ENCODE assay signal across 11 cellular contexts in the genomic region with DNA sequence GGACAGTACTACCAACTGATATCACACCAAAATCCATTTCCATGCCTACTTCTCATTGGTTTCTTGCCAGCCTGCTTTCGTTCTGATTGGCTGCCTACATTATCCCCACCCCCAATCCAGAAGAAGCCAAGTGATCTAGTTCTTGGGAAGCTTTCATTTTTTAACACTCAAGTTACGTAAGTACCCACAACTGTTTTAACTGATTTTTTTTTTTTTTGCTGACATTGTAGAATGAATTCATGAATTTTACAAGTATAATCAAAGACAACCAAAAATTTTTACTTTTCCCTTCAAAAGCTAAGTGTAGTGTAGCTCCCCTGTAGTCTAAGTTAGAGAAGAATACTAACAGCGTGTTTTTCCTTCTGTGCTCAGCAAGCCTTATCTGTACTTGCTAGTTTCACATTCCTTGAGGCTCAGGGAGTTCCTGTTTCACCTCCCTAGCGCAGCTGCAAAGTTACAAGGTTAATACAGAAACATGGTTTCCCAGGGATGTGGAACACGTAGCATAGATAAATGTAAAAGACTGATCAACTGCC. TPM values are rescaled to one million over a fixed set of nuclear protein-coding genes. Genes with fewer than 3 reads are reported as not detected.
DNase-seq lines count a peak whose midpoint lies in the region; ATAC-seq, FAIRE-seq and TF ChIP-seq lines count a peak whose summit lies in the region.
"Had no signal": no experiment of that assay in that cellular context is flagged by ENCODE, and none has a peak within 500 bp of the region (broad histone marks: within the 10 kb centered on the region; RNA-seq: fewer than 3 reads in every experiment).

A gene with protein sequence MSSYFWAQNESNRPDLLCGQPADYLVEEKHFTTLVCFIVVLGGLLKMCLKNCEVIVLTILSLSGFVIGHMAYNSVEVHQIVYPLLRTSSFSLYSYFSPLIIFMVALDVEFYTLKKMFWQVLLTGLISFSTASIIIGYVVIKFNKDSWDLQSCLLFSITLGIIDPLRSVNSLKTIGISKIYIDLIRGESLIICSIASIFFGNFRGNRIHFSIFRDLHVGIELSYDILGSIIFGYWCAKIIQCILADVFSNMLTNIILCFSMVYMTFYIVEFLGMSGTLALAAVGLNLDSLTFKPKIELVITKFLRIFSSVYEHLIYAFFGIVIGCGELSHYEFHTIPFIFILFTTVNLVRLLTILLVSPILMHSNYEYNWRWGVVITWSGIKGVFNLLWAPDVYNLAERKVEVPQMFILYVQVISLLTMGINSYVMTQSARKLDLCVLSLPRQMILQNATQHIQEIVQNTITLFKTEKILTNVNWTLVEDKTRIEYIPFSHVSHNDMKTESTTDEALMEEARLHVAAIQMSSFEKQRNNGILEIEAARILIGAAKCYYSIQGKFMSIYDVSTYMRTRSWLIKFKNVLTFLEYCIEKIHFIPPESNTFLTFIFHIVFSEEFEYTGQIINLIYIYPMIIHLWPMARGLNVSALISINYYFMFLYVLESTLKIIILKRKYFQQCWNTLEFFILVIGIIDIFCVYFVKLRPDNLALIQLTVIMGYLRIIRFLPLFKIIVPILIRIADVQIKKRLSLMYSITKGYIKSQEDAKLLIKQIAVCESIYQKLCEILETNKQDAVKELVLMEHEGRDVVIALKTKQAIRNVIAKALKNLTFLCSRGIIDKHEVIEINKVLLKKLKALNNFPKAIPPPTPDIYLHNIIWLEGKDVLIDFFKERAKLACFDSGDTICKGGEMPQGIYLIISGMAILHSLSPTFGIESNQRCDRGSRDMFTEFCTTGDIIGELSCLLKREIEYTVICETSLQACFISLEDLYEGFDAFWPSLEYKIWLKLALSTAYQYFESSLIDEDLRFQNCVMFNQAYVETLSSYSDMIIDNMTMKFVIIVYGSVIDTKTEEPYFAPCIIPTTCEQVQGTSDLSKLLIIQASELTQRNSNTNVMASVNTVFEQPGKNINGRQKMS (minus strand): TSS at position 17 of the 536 bp plus-strand sequence. CDS start 1,296 bp downstream, outside the sequence.

- H3K4me2 ChIP-seq in smooth muscle cell, result peak within 1 kb of the TSS; percentile 76

- H3K4me1 Mint-ChIP-seq in MCF 10A (ENCODE audit: insufficient read depth, unreplicated experiment), result peaks cover 7% of the 10 kb centered on the region

- BruUV-seq in MCF 10A (replicated peaks; lab: Mats Ljungman, UMichigan), result no TSS peak

- CTCF ChIA-PET in MCF 10A (lab: Yijun Ruan, JAX), result interaction anchor here (0.5 to 1.2 kb wide), 6 partner anchors 9 to 386 kb away, joined by 3 to 4 read pairs (median 3); no protein-coding TSS in a partner anchor

- no peaks in the 10 kb centered on the region for H3K27me3 Mint-ChIP-seq in MCF 10A (ENCODE audit: insufficient read depth, unreplicated experiment)

- intact Hi-C loops in MCF 10A (cut with micrococcal nuclease) (no loop called here), kidney (cut with DNase I) (no loop called here), tibial artery (cut with DNase I; ENCODE audit: low total_unique reads) (no loop called here)

- 38% methylated on average over 5 of the region's 5 CpGs for WGBS in smooth muscle cell (ENCODE audit: low lambda C conversion rate)

- H3F3A ChIP-seq in smooth muscle cell (ENCODE audit: low read depth), result no peaks in the 10 kb centered on the region

- H3K4me3 ChIP-seq in kidney (ENCODE audit: low read length in 2 of 2) (peak within 1 kb of the TSS; percentile 29 to 47), smooth muscle cell (peak within 1 kb of the TSS; percentile 36), tibial artery (peak within 1 kb of the TSS in 1 of 2 donors; percentile 15)

- no peak for FAIRE-seq in kidney (lab: Jason Lieb, UNC)
- FAIRE-seq: TTC549 had no signal

- H3K9me3 ChIP-seq in kidney (ENCODE audit: control insufficient read depth in 1 of 2, low read length in 2 of 2) (no peaks in the 10 kb centered on the region), smooth muscle cell (replicated peaks; ENCODE audit: low read depth) (no peaks in the 10 kb centered on the region), tibial artery (no peaks in the 10 kb centered on the region)
- H3K9me3 ChIP-seq: tibial nerve had no signal

- peak; percentile 11 to 14 for DNase-seq in Kasumi-1 (lab: John Stamatoyannopoulos, UW)
- DNase-seq in MCF 10A (ENCODE audit: unreplicated experiment), result no peak
- DNase-seq in kidney, result no peak
- DNase-seq in smooth muscle cell (lab: John Stamatoyannopoulos, UW; ENCODE audit: unreplicated experiment), result no peak
- no peak for DNase-seq in SW 1271 (lab: John Stamatoyannopoulos, UW)
- DNase-seq in tibial artery, result no peak

- peak within 1 kb of the TSS; percentile 21 for H3K27ac Mint-ChIP-seq in MCF 10A (ENCODE audit: low read depth, unreplicated experiment)
- H3K27ac Mint-ChIP-seq: activated naive CD8-positive, alpha-beta T cell had no signal

- H3K4me3 Mint-ChIP-seq in MCF 10A (ENCODE audit: unreplicated experiment), result no peak within 1 kb of the TSS
- H3K4me3 Mint-ChIP-seq: activated naive CD8-positive, alpha-beta T cell had no signal

- TF ChIP-seq CTCF in MCF 10A (IDR thresholded peaks at IDR 0.05; ENCODE audit: unreplicated experiment), result no peak
- no peak for TF ChIP-seq CTCF in kidney (IDR thresholded peaks at IDR 0.05; ENCODE audit: borderline replicate concordance, extremely low read depth, insufficient read depth)
- no peak for TF ChIP-seq CTCF in smooth muscle cell (IDR thresholded peaks at IDR 0.05; ENCODE audit: borderline replicate concordance, insufficient read depth, poor library complexity, severe bottlenecking)
- no peak for TF ChIP-seq CTCF in tibial artery (IDR thresholded peaks at IDR 0.05)

- no peaks in the 10 kb centered on the region for H4K20me1 ChIP-seq in smooth muscle cell (ENCODE audit: low read depth)

- ATAC-seq in HG03457 (IDR thresholded peaks at IDR 0.05; ENCODE audit: unreplicated experiment) (no peak), esophagus mucosa (no peak)

- no peaks in the 10 kb centered on the region for H3K9me3 Mint-ChIP-seq in MCF 10A (ENCODE audit: unreplicated experiment)

- no peaks in the 10 kb centered on the region for H3K36me3 ChIP-seq in kidney (ENCODE audit: control insufficient read depth in 1 of 2, insufficient read depth in 2 of 2, low read length in 2 of 2)
- H3K36me3 ChIP-seq in smooth muscle cell (ENCODE audit: low read depth), result no peaks in the 10 kb centered on the region
- no peaks in the 10 kb centered on the region for H3K36me3 ChIP-seq in tibial artery
- H3K36me3 ChIP-seq: tibial nerve had no signal

- H3K27me3 ChIP-seq in smooth muscle cell (ENCODE audit: low read depth) (no peaks in the 10 kb centered on the region), tibial artery (no peaks in the 10 kb centered on the region)
- H3K27me3 ChIP-seq: tibial nerve had no signal

- POLR2A ChIA-PET in MCF 10A (lab: Yijun Ruan, JAX), result interaction anchor here (0.7 to 1.3 kb wide), 3 partner anchors 9 to 124 kb away, joined by 3 read pairs; no protein-coding TSS in a partner anchor

- H3K4me1 ChIP-seq in kidney (ENCODE audit: control insufficient read depth in 1 of 2, insufficient read depth in 1 of 2, low read depth in 1 of 2, low read length in 2 of 2) (no peaks in the 10 kb centered on the region), smooth muscle cell (ENCODE audit: low read depth) (no peaks in the 10 kb centered on the region), tibial artery (no peaks in the 10 kb centered on the region)
- H3K4me1 ChIP-seq: tibial nerve had no signal

- no peaks in the 10 kb centered on the region for H3K79me2 ChIP-seq in smooth muscle cell (ENCODE audit: low read depth)

- H2AFZ ChIP-seq in smooth muscle cell (ENCODE audit: low read depth), result peak within 1 kb of the TSS; percentile 52

- H3K9ac ChIP-seq in kidney (ENCODE audit: low read length in 2 of 2) (no peak within 1 kb of the TSS), smooth muscle cell (ENCODE audit: low read depth) (no peak within 1 kb of the TSS)

- H3K27ac ChIP-seq in kidney (ENCODE audit: low read depth in 2 of 2, low read length in 2 of 2), result peak within 1 kb of the TSS in 1 of 2 donors; percentile 35
- peak within 1 kb of the TSS; percentile 28 for H3K27ac ChIP-seq in smooth muscle cell (ENCODE audit: low read depth)
- H3K27ac ChIP-seq in tibial artery, result no peak within 1 kb of the TSS

- no peaks in the 10 kb centered on the region for H3K36me3 Mint-ChIP-seq in MCF 10A (ENCODE audit: insufficient read depth, unreplicated experiment)
- H3K36me3 Mint-ChIP-seq: activated naive CD8-positive, alpha-beta T cell had no signal

RNA-seq across cellular contexts. Expression of the gene that starts here (rescaled TPM):
- total RNA-seq in MCF 10A (2022) (not detected in 2 replicates), kidney (0.72 TPM), smooth muscle cell (not detected in 2 replicates), esophagus mucosa (0.12 TPM)
- polyA plus RNA-seq in kidney (ENCODE audit: insufficient read depth, low read depth, low replicate concordance) (0.52 TPM), smooth muscle cell (0.35 TPM in 1 of 2 replicates, not detected in the other)

Comparison
In these comparisons a context has a peak if more than half of its experiments do, and no peak if none do; other contexts are left out.
1. DNase-seq: peak in Kasumi-1 (2 of 2); none in MCF 10A (single experiment), kidney (single experiment), smooth muscle cell (single experiment), SW 1271 (0 of 2) and tibial artery (0 of 2).